ENCODE assay signal across 13 cellular contexts in genomic region chr18:36711813-36712444, GRCh38.
DNase-seq lines count a peak whose midpoint lies in the region; ATAC-seq and TF ChIP-seq lines count a peak whose summit lies in the region.
"Had no signal": no experiment of that assay in that cellular context is flagged by ENCODE, and none has a peak within 500 bp of the region (broad histone marks: within the 10 kb centered on the region; RNA-seq: fewer than 3 reads in every experiment).

No MANE protein-coding gene starts in this region.

- ATAC-seq in SK-N-SH treated with all-trans-retinoic acid at 6 μM for 48 hours (peak; percentile 92), foreskin keratinocyte (peak; percentile 98), GM21367 (IDR thresholded peaks at IDR 0.05; ENCODE audit: unreplicated experiment) (no peak), natural killer cell (no peak)

- H3K4me1 Mint-ChIP-seq in activated naive CD8-positive, alpha-beta T cell treated with anti-CD3 and anti-CD28 coated beads for 36 hours: no peaks in the 10 kb centered on the region
- no peaks in the 10 kb centered on the region for H3K4me1 Mint-ChIP-seq in natural killer cell

- H3K36me3 Mint-ChIP-seq in activated naive CD8-positive, alpha-beta T cell treated with anti-CD3 and anti-CD28 coated beads for 36 hours: no peaks in the 10 kb centered on the region
- H3K36me3 Mint-ChIP-seq in natural killer cell: no peaks in the 10 kb centered on the region

- H3K27ac Mint-ChIP-seq in activated naive CD8-positive, alpha-beta T cell treated with anti-CD3 and anti-CD28 coated beads for 36 hours: no peak overlapping the region
- no peak overlapping the region for H3K27ac Mint-ChIP-seq in natural killer cell

- DNase-seq in GM03348 (ENCODE audit: low spot score) (peak; percentile 57), foreskin keratinocyte (peak; percentile 54 to 82), retina (peak; percentile 25), NCI-H1930 (lab: John Stamatoyannopoulos, UW) (no peak), natural killer cell (no peak)
- no peak for DNase-seq in activated naive CD8-positive, alpha-beta T cell treated with anti-CD3 and anti-CD28 coated beads for 36 hours
- DNase-seq: activated naive CD4-positive, alpha-beta T cell treated with Interleukin-2 at 50 U/mL for 16 hours; DND-41; NK-92 treated with Interleukin-12 subunit alpha and Interleukin-12 subunit beta, amount 100 ng/mL, for 24 hours; stimulated activated CD4-positive, alpha-beta T cell treated with anti-CD3 and anti-CD28 coated beads, Interleukin-4, amount 100 ng/mL, for 4 hours; upper lobe of left lung had no signal

- TF ChIP-seq CTCF in foreskin keratinocyte (conservative IDR thresholded peaks at IDR 0.05) (no peak), natural killer cell (IDR thresholded peaks at IDR 0.05) (no peak)

- H3K27me3 ChIP-seq in foreskin keratinocyte: no peaks in the 10 kb centered on the region
- H3K27me3 ChIP-seq: upper lobe of left lung had no signal

- H3K4me3 Mint-ChIP-seq in activated naive CD8-positive, alpha-beta T cell treated with anti-CD3 and anti-CD28 coated beads for 36 hours: no peak overlapping the region
- no peak overlapping the region for H3K4me3 Mint-ChIP-seq in natural killer cell

- peaks cover 6% of the 10 kb centered on the region for H3K4me1 ChIP-seq in foreskin keratinocyte
- H3K4me1 ChIP-seq: upper lobe of left lung had no signal

- no peaks in the 10 kb centered on the region for H3K9me3 Mint-ChIP-seq in activated naive CD8-positive, alpha-beta T cell treated with anti-CD3 and anti-CD28 coated beads for 36 hours
- H3K9me3 Mint-ChIP-seq in natural killer cell: no peaks in the 10 kb centered on the region

- peaks cover 12% of the 10 kb centered on the region for H3K27me3 Mint-ChIP-seq in activated naive CD8-positive, alpha-beta T cell treated with anti-CD3 and anti-CD28 coated beads for 36 hours
- peaks cover 4 to 14% of the 10 kb centered on the region in 2 donors for H3K27me3 Mint-ChIP-seq in natural killer cell (ENCODE audit: low read depth in 2 of 2)

- no peak overlapping the region for H3K27ac ChIP-seq in foreskin keratinocyte
- H3K27ac ChIP-seq: upper lobe of left lung had no signal

- intact Hi-C loops in natural killer cell (cut with micrococcal nuclease): no loop called here

TF ChIP-seq in SK-N-SH treated with all-trans-retinoic acid at 6 μM for 48 hours, 23 proteins besides CTCF, POLR2A, EP300 and RAD21 (continues in another document):
- TF ChIP-seq PATZ1 (CRISPR knock-in tag; IDR thresholded peaks at IDR 0.05; ENCODE audit: borderline replicate concordance) (peak; percentile 82; the same call in 1 of the 2 replicates), ZC3H10 (CRISPR knock-in tag; IDR thresholded peaks at IDR 0.05) (0 out of 2 replicates have a peak, but pooled peaks have one; percentile 7), ZFP30 (CRISPR knock-in tag; IDR thresholded peaks at IDR 0.05) (no peak), GLIS3 (CRISPR knock-in tag; IDR thresholded peaks at IDR 0.05) (no peak), ZNF70 (CRISPR knock-in tag; IDR thresholded peaks at IDR 0.05) (no peak), PPARA (CRISPR knock-in tag; IDR thresholded peaks at IDR 0.05; ENCODE audit: borderline replicate concordance) (no peak), BACH2 (CRISPR knock-in tag; IDR thresholded peaks at IDR 0.05; ENCODE audit: borderline replicate concordance) (no peak), ZFP3 (CRISPR knock-in tag; IDR thresholded peaks at IDR 0.05) (peak; percentile 48; the same call in 1 of the 2 replicates), ZNF8 (CRISPR knock-in tag; IDR thresholded peaks at IDR 0.05) (no peak), ESRRG (CRISPR knock-in tag; IDR thresholded peaks at IDR 0.05) (no peak), CSRNP3 (CRISPR knock-in tag; IDR thresholded peaks at IDR 0.05) (no peak), ARNTL (CRISPR knock-in tag; IDR thresholded peaks at IDR 0.05; ENCODE audit: borderline replicate concordance, low read depth) (no peak), SNAI2 (CRISPR knock-in tag; IDR thresholded peaks at IDR 0.05) (no peak), CREB5 (CRISPR knock-in tag; IDR thresholded peaks at IDR 0.05; ENCODE audit: low read depth) (0 out of 2 replicates have a peak, but pooled peaks have one; percentile 23), OSR1 (CRISPR knock-in tag; IDR thresholded peaks at IDR 0.05) (no peak), RARB (CRISPR knock-in tag; IDR thresholded peaks at IDR 0.05) (no peak), TOX (CRISPR knock-in tag; IDR thresholded peaks at IDR 0.05; ENCODE audit: borderline replicate concordance) (no peak), POU6F1 (CRISPR knock-in tag; IDR thresholded peaks at IDR 0.05; ENCODE audit: borderline replicate concordance, low read depth) (no peak), TSHZ2 (CRISPR knock-in tag; IDR thresholded peaks at IDR 0.05) (no peak), ISL1 (CRISPR knock-in tag; IDR thresholded peaks at IDR 0.05) (peak; percentile 56)

Comparison
In these comparisons a context has a peak if more than half of its experiments do, and no peak if none do; other contexts are left out.
1. DNase-seq: peak in GM03348 (single experiment), foreskin keratinocyte (2 of 2) and retina (single experiment); none in NCI-H1930 (0 of 2), activated naive CD8-positive, alpha-beta T cell treated with anti-CD3 and anti-CD28 coated beads for 36 hours (single experiment) and natural killer cell (single experiment).
2. ATAC-seq: peak in SK-N-SH treated with all-trans-retinoic acid at 6 μM for 48 hours (single experiment) and foreskin keratinocyte (single experiment); none in GM21367 (single experiment) and natural killer cell (0 of 3).